Comparison of ENCODE assay signal across 20 cellular contexts in genomic region chr18:70219688-70220087, GRCh38. TPM values are rescaled to one million over a fixed set of nuclear protein-coding genes. Genes with fewer than 3 reads are reported as not detected.
DNase-seq lines count a peak whose midpoint lies in the region; ATAC-seq, FAIRE-seq and TF ChIP-seq lines count a peak whose summit lies in the region.
"Had no signal": no experiment of that assay in that cellular context is flagged by ENCODE, and none has a peak within 500 bp of the region (broad histone marks: within the 10 kb centered on the region; RNA-seq: fewer than 3 reads in every experiment).

No MANE protein-coding gene starts in this region.

- no peaks in the 10 kb centered on the region for H3F3A ChIP-seq in PC-3 (ENCODE audit: low read length, unreplicated experiment)

- H3K4me3 ChIP-seq in PC-3 (ENCODE audit: low read length) (no peak overlapping the region), endothelial cell of umbilical vein (replicated peaks in 1 of 3; ENCODE audit: insufficient read depth in 1 of 3, low read depth in 1 of 3, low read length in 3 of 3) (no peak overlapping the region)
- H3K4me3 ChIP-seq: BLaER1, GM23338 had no signal

- POLR2A ChIA-PET in PC-3 (lab: Charles Lee; ENCODE audit: unreplicated experiment): interaction anchor here (0.6 kb wide), 1 partner anchor 183 kb away, joined by 3 read pairs; no protein-coding TSS in a partner anchor
- POLR2A ChIA-PET in endothelial cell of umbilical vein (lab: Charles Lee): no interaction called here

- peak; percentile 55; the same call in 1 of the 2 replicates for ATAC-seq in PC-3
- ATAC-seq: CD8-positive, alpha-beta T cell; GM23338; HCT116 had no signal

- no peak for TF ChIP-seq CTCF in PC-3 (conservative IDR thresholded peaks at IDR 0.05; ENCODE audit: low read depth, low read length)
- TF ChIP-seq CTCF in endothelial cell of umbilical vein (IDR thresholded peaks at IDR 0.05; ENCODE audit: extremely low read depth in 1 of 2, insufficient read depth in 1 of 2, low read depth in 1 of 2, low read length in 2 of 2): no peak

- H3K36me3 ChIP-seq in PC-3 (ENCODE audit: low read depth, low read length): no peaks in the 10 kb centered on the region
- H3K36me3 ChIP-seq in endothelial cell of umbilical vein (ENCODE audit: control insufficient read depth in 2 of 2, extremely low read depth in 1 of 2, insufficient read depth in 2 of 2, low read length in 2 of 2): no peaks in the 10 kb centered on the region
- H3K36me3 ChIP-seq: BLaER1 had no signal

- dilution Hi-C loops in endothelial cell of umbilical vein (cut with MboI; ENCODE audit: extremely low pct_ligation_motif_present, low sequenced_read_pairs): no loop called here

- no peak overlapping the region for H2AFZ ChIP-seq in PC-3 (ENCODE audit: low read length)
- H2AFZ ChIP-seq in endothelial cell of umbilical vein (ENCODE audit: low read depth, low read length): no peak overlapping the region
- H2AFZ ChIP-seq: GM23338 had no signal

- H3K27ac ChIP-seq in PC-3 (ENCODE audit: low read length) (no peak overlapping the region), endothelial cell of umbilical vein (ENCODE audit: insufficient read depth, low read depth, low read length) (no peak overlapping the region)
- H3K27ac ChIP-seq: 22Rv1, BLaER1, C4-2B had no signal

- intact Hi-C loops in PC-3 (cut with micrococcal nuclease) (no loop called here), endothelial cell of umbilical vein (cut with micrococcal nuclease) (no loop called here)

- H3K4me1 ChIP-seq in PC-3 (ENCODE audit: insufficient read depth, low read length): peaks cover 6% of the 10 kb centered on the region; the same call in 1 of the 2 replicates
- no peaks in the 10 kb centered on the region for H3K4me1 ChIP-seq in endothelial cell of umbilical vein (ENCODE audit: control insufficient read depth, extremely low read depth, insufficient read depth, low read length)
- H3K4me1 ChIP-seq: BLaER1, Caco-2 had no signal

- H3K9me3 ChIP-seq in PC-3 (ENCODE audit: low read length) (no peaks in the 10 kb centered on the region), endothelial cell of umbilical vein (replicated peaks; ENCODE audit: control insufficient read depth, insufficient read depth, low read length) (no peaks in the 10 kb centered on the region)
- H3K9me3 ChIP-seq: BLaER1, Caco-2 had no signal

- CTCF ChIA-PET in PC-3 (lab: Charles Lee): interaction anchor here (0.6 kb wide), 1 partner anchor 164 kb away, joined by 3 read pairs; no protein-coding TSS in a partner anchor
- CTCF ChIA-PET in endothelial cell of umbilical vein (lab: Charles Lee): no interaction called here

- no peaks in the 10 kb centered on the region for H3K79me2 ChIP-seq in PC-3 (ENCODE audit: low read length)
- no peaks in the 10 kb centered on the region for H3K79me2 ChIP-seq in endothelial cell of umbilical vein (ENCODE audit: control insufficient read depth, insufficient read depth, low read length)

- H3K9me1 ChIP-seq in endothelial cell of umbilical vein (replicated peaks; ENCODE audit: control insufficient read depth, extremely low read depth, insufficient read depth, low read length): no peaks in the 10 kb centered on the region

- H3K9ac ChIP-seq in PC-3 (ENCODE audit: low read length): no peak overlapping the region
- H3K9ac ChIP-seq in endothelial cell of umbilical vein (replicated peaks; ENCODE audit: extremely low read depth, insufficient read depth, low read length): no peak overlapping the region
- H3K9ac ChIP-seq: BLaER1 had no signal

- no peak for TF ChIP-seq POLR2A in endothelial cell of umbilical vein (IDR thresholded peaks at IDR 0.05; ENCODE audit: low read depth, low read length)

- H3K9me2 ChIP-seq in PC-3 (replicated peaks; ENCODE audit: low read length): 0 out of 2 replicates have a peak, but pooled peaks cover 6% of the 10 kb centered on the region

- H4K20me1 ChIP-seq in PC-3 (ENCODE audit: low read length): no peaks in the 10 kb centered on the region
- no peaks in the 10 kb centered on the region for H4K20me1 ChIP-seq in endothelial cell of umbilical vein (replicated peaks; ENCODE audit: control insufficient read depth, extremely low read depth, insufficient read depth, low read length)
- H4K20me1 ChIP-seq: BLaER1 had no signal

- H3K27me3 ChIP-seq in PC-3 (ENCODE audit: low read length): no peaks in the 10 kb centered on the region
- peaks cover 14 to 21% of the 10 kb centered on the region in 2 experiments for H3K27me3 ChIP-seq in endothelial cell of umbilical vein (ENCODE audit: control insufficient read depth in 2 of 2, insufficient read depth in 2 of 2, low read length in 2 of 2)
- H3K27me3 ChIP-seq: BLaER1 had no signal

- BruUV-seq in PC-3 (replicated peaks; lab: Mats Ljungman, UMichigan) (no TSS peak), endothelial cell of umbilical vein (replicated peaks; lab: Mats Ljungman, UMichigan) (no TSS peak)

- peak; percentile 46 for FAIRE-seq in endothelial cell of umbilical vein (lab: Jason Lieb, UNC)
- FAIRE-seq: A204.1, G401.6 had no signal

- H3K4me2 ChIP-seq in PC-3 (ENCODE audit: low read length): no peak overlapping the region
- no peak overlapping the region for H3K4me2 ChIP-seq in endothelial cell of umbilical vein (ENCODE audit: insufficient read depth, low read length)
- H3K4me2 ChIP-seq: BLaER1, GM23338 had no signal

- peak; percentile 29 for DNase-seq in DMS53 (lab: John Stamatoyannopoulos, UW)
- DNase-seq in DMS53 treated with DMSO at 0.1 percent for 48 hours (lab: John Stamatoyannopoulos, UW; ENCODE audit: unreplicated experiment): no peak
- DNase-seq in PC-3: peak; percentile 13
- no peak for DNase-seq in endothelial cell of umbilical vein (ENCODE audit: low read depth, low spot score)
- no peak for DNase-seq in stimulated activated CD4-positive, alpha-beta T cell treated with anti-CD3 and anti-CD28 coated beads, Interleukin-2, amount 100 ng/mL, for 48 hours
- DNase-seq in amygdala (lab: John Stamatoyannopoulos, UW): no peak
- DNase-seq in NCI-H2029 treated with DMSO at 0.1 percent for 48 hours (lab: John Stamatoyannopoulos, UW): no peak
- DNase-seq: Caco-2; CD4-positive, CD25-positive, alpha-beta regulatory T cell; CD8-positive, alpha-beta T cell; DMS 273 treated with DMSO at 0.1 percent for 48 hours; DND-41; H9 had no signal

TF ChIP-seq in endothelial cell of umbilical vein, 7 proteins besides CTCF, POLR2A, EP300 and RAD21:
- TF ChIP-seq MYC (IDR thresholded peaks at IDR 0.05; ENCODE audit: low read depth, low read length): no peak
- no peak for TF ChIP-seq GATA2 (IDR thresholded peaks at IDR 0.05; ENCODE audit: insufficient read depth, insufficient read length, low read depth, low read length)
- no peak for TF ChIP-seq FOS (IDR thresholded peaks at IDR 0.05; ENCODE audit: borderline replicate concordance, insufficient read depth, low read length)
- no peak for TF ChIP-seq MAX (IDR thresholded peaks at IDR 0.05; ENCODE audit: insufficient read depth, insufficient read length)

RNA-seq across cellular contexts. Expression of gene RTTN, which starts 14.2 kb away (rescaled TPM):
- total RNA-seq in PC-3 (2014; rRNA removed): 22.4 and 24.7 TPM in 2 replicates
- 16.7 and 17.4 TPM in 2 replicates for total RNA-seq in endothelial cell of umbilical vein
- 2.9 and 3.1 TPM in 2 replicates for polyA plus RNA-seq in endothelial cell of umbilical vein
- polyA plus RNA-seq in endothelial cell of umbilical vein (2011; cell fraction: cytosol; rRNA removed): 3.3 and 3.6 TPM in 2 replicates
- 20.7 and 24.0 TPM in 2 replicates for polyA plus RNA-seq in endothelial cell of umbilical vein (2011; cell fraction: nucleus; rRNA removed)
- polyA plus RNA-seq in endothelial cell of umbilical vein (2012): 3.3 and 6.5 TPM in 2 replicates
- polyA minus RNA-seq in endothelial cell of umbilical vein: 20.7 and 25.0 TPM in 2 replicates
- polyA minus RNA-seq in endothelial cell of umbilical vein (2011; cell fraction: cytosol; rRNA and poly(A)+ RNA removed): 10.5 TPM
- polyA minus RNA-seq in endothelial cell of umbilical vein (2011; cell fraction: nucleus; rRNA and poly(A)+ RNA removed): 81.7 and 144 TPM in 2 replicates

Comparison
In these comparisons a context has a peak if more than half of its experiments do, and no peak if none do; other contexts are left out.
1. DNase-seq: peak in DMS53 (single experiment) and PC-3 (single experiment); none in DMS53 treated with DMSO at 0.1 percent for 48 hours (single experiment), endothelial cell of umbilical vein (single experiment), stimulated activated CD4-positive, alpha-beta T cell treated with anti-CD3 and anti-CD28 coated beads, Interleukin-2, amount 100 ng/mL, for 48 hours (0 of 2), amygdala (0 of 56) and NCI-H2029 treated with DMSO at 0.1 percent for 48 hours (single experiment).